Comparison of ENCODE assay signal across 11 cellular contexts in genomic region chr10:79239930-79240713, GRCh38.
DNase-seq lines count a peak whose midpoint lies in the region; ATAC-seq and TF ChIP-seq lines count a peak whose summit lies in the region.
"Had no signal": no experiment of that assay in that cellular context is flagged by ENCODE, and none has a peak within 500 bp of the region (broad histone marks: within the 10 kb centered on the region; RNA-seq: fewer than 3 reads in every experiment).

No MANE protein-coding gene starts in this region.

- peak overlapping the region in 17 of 21 experiments; percentile 7 to 76 (median 59) for H3K27ac ChIP-seq in skin epidermis

- ATAC-seq in SK-N-SH treated with all-trans-retinoic acid at 6 μM for 48 hours = peak; percentile 21
- ATAC-seq in GM19023 (IDR thresholded peaks at IDR 0.05; ENCODE audit: unreplicated experiment) = no peak

- H3K4me3 ChIP-seq in H7 (ENCODE audit: insufficient read depth, low read depth, low read length) = peak overlapping the region; percentile 22; the same call in 1 of the 2 replicates
- H3K4me3 ChIP-seq in skin epidermis = no peak overlapping the region

- peaks cover 59% of the 10 kb centered on the region for H3K27me3 ChIP-seq in H7 (ENCODE audit: control insufficient read depth, insufficient read depth, low read length)

- no peaks in the 10 kb centered on the region for H3K36me3 ChIP-seq in H7 (replicated peaks; ENCODE audit: control insufficient read depth, insufficient read depth, low read length)

- peak; percentile 85 for DNase-seq in H7
- peak; percentile 64 for DNase-seq in iPS-NIHi7 (ENCODE audit: extremely low spot score)
- no peak for DNase-seq in stimulated activated naive CD4-positive, alpha-beta T cell (lab: John Stamatoyannopoulos, UW)
- no peak for DNase-seq in NCI-H524 (lab: John Stamatoyannopoulos, UW)
- no peak for DNase-seq in OCI-M1 (lab: John Stamatoyannopoulos, UW)
- DNase-seq: activated effector memory CD4-positive, alpha-beta T cell treated with Interleukin-2 at 50 U/mL for 16 hours; dermis blood vessel endothelial cell; NCI-H1105 had no signal

TF ChIP-seq in SK-N-SH treated with all-trans-retinoic acid at 6 μM for 48 hours, 23 proteins besides CTCF, POLR2A, EP300 and RAD21:
- TF ChIP-seq TCF4 (CRISPR knock-in tag; IDR thresholded peaks at IDR 0.05; ENCODE audit: borderline replicate concordance) = no peak; the same call in 1 of the 2 replicates
- 0 out of 2 replicates have a peak, but pooled peaks have one; percentile 25 for TF ChIP-seq ISL1 (CRISPR knock-in tag; IDR thresholded peaks at IDR 0.05)
- peak; percentile 65; the same call in 1 of the 2 replicates for TF ChIP-seq ZFP3 (CRISPR knock-in tag; IDR thresholded peaks at IDR 0.05)
- TF ChIP-seq CSDC2 (CRISPR knock-in tag; IDR thresholded peaks at IDR 0.05) = 0 out of 2 replicates have a peak, but pooled peaks have one; percentile 66
- peak; percentile 23; the same call in 1 of the 2 replicates for TF ChIP-seq ZNF70 (CRISPR knock-in tag; IDR thresholded peaks at IDR 0.05)
- TF ChIP-seq TSHZ2 (CRISPR knock-in tag; IDR thresholded peaks at IDR 0.05) = no peak
- no peak for TF ChIP-seq SNAI2 (CRISPR knock-in tag; IDR thresholded peaks at IDR 0.05)
TF ChIP-seq in SK-N-SH treated with all-trans-retinoic acid at 6 μM for 48 hours: peak in this region for 4.

Comparison
In these comparisons a context has a peak if more than half of its experiments do, and no peak if none do; other contexts are left out.
1. DNase-seq: peak in H7 (single experiment) and iPS-NIHi7 (single experiment); none in stimulated activated naive CD4-positive, alpha-beta T cell (0 of 6), NCI-H524 (0 of 2) and OCI-M1 (single experiment).